Comparison of ENCODE assay signal across 8 cellular contexts in the genomic region with DNA sequence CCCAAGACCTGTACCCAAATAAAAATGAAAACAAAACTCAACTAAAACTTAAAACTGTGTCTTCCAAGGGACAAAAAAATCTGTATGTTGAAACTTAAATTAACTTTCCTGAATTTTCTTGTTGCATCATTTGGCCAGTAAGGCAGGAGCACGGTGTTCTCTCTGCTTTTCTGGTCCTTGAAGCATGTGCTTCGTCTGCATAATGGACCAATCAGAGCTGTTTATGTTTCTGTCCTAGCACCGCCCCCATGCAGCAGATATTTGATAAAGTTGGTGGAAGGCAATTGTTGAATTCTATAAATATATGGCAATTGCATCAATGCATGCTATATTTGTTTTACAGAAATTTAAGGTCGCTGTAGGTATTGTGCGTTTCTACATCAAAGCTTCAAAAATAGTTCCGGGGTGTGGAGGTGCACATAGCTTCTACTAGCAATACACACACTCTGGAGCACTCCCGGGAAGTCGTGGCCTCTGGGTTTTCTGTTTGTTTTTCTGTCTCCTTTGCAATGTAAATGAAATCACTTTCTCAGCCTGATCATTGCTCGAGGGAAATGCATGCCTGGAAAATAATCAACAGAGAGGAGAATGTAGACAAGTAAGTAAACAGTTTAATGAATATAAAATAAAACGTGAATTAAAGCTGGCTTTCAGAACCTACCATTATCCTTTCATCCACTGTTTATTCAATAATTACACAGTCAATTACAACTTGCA.
DNase-seq lines count a peak whose midpoint lies in the region; ATAC-seq and TF ChIP-seq lines count a peak whose summit lies in the region.
"Not testable (repeated sequence)": the region's sequence is repeated elsewhere in the genome, so short reads cannot be mapped to it uniquely, and the experiment has no call there.

No MANE protein-coding gene starts in this region.

- H3K27ac Mint-ChIP-seq in CD8-positive, alpha-beta T cell, result peak overlapping the region; percentile 17
- peak overlapping the region; percentile 61 for H3K27ac Mint-ChIP-seq in activated naive CD8-positive, alpha-beta T cell
- H3K27ac Mint-ChIP-seq in nephron, result peak overlapping the region; percentile 76 to 92 (median 89)

- not testable (repeated sequence) for H3K9me3 Mint-ChIP-seq in CD8-positive, alpha-beta T cell; activated naive CD8-positive, alpha-beta T cell (ENCODE audit: low read depth); nephron

- not testable (repeated sequence) for H3K36me3 ChIP-seq in CD8-positive, alpha-beta T cell (ENCODE audit: insufficient read depth, low read length); left ventricle myocardium inferior; suprapubic skin

- not testable (repeated sequence) for H3K9me3 ChIP-seq in CD8-positive, alpha-beta T cell (ENCODE audit: low read length); left ventricle myocardium inferior (replicated peaks); suprapubic skin

- H3K4me3 ChIP-seq in CD8-positive, alpha-beta T cell (ENCODE audit: low read depth, low read length); left ventricle myocardium inferior; suprapubic skin: not testable (repeated sequence)

- not testable (repeated sequence) for H3K27me3 Mint-ChIP-seq in CD8-positive, alpha-beta T cell (ENCODE audit: low read depth); activated naive CD8-positive, alpha-beta T cell; nephron (ENCODE audit: low read depth)

- intact Hi-C loops in CD8-positive, alpha-beta T cell (cut with DNase I, micrococcal nuclease), result loop anchor here in 1 of 2 experiments (10.0 kb wide), 1 partner anchor 49 kb away; no protein-coding TSS in a partner anchor
- intact Hi-C loops in left ventricle myocardium inferior (cut with micrococcal nuclease), result not testable (repeated sequence)

- POLR2A ChIA-PET in CD8-positive, alpha-beta T cell (lab: Charles Lee), result interaction anchor here (0.7 to 4.1 kb wide), 3 partner anchors 20 to 71 kb away, joined by 3 to 16 read pairs (median 3); no protein-coding TSS in a partner anchor

- not testable (repeated sequence) for H3K27me3 ChIP-seq in CD8-positive, alpha-beta T cell (ENCODE audit: insufficient read depth, low read length); left ventricle myocardium inferior (ENCODE audit: low read depth); suprapubic skin

- not testable (repeated sequence) for H3K27ac ChIP-seq in CD8-positive, alpha-beta T cell (ENCODE audit: low read depth, low read length)
- H3K27ac ChIP-seq in left ventricle myocardium inferior (replicated peaks), result peak overlapping the region; percentile 69
- peak overlapping the region; percentile 91 for H3K27ac ChIP-seq in suprapubic skin

- TF ChIP-seq CTCF in CD8-positive, alpha-beta T cell (IDR thresholded peaks at IDR 0.05); left ventricle myocardium inferior (IDR thresholded peaks at IDR 0.05; ENCODE audit: borderline replicate concordance); nephron (IDR thresholded peaks at IDR 0.05; ENCODE audit: unreplicated experiment in 3 of 3); suprapubic skin (IDR thresholded peaks at IDR 0.05): not testable (repeated sequence)

- peaks cover 41% of the 10 kb centered on the region for H3K4me1 ChIP-seq in CD8-positive, alpha-beta T cell (ENCODE audit: insufficient read depth, low read length)
- H3K4me1 ChIP-seq in left ventricle myocardium inferior, result peaks cover 38% of the 10 kb centered on the region
- H3K4me1 ChIP-seq in suprapubic skin, result peaks cover 36% of the 10 kb centered on the region

- WGBS in suprapubic skin, result 54% methylated on average over 10 of the region's 10 CpGs

- not testable (repeated sequence) for H3K36me3 Mint-ChIP-seq in CD8-positive, alpha-beta T cell; activated naive CD8-positive, alpha-beta T cell; nephron (ENCODE audit: low read depth)

- ATAC-seq in CD8-positive, alpha-beta T cell, result not testable (repeated sequence)

- peaks cover 44% of the 10 kb centered on the region for H3K4me1 Mint-ChIP-seq in CD8-positive, alpha-beta T cell (ENCODE audit: low read depth)
- H3K4me1 Mint-ChIP-seq in activated naive CD8-positive, alpha-beta T cell (ENCODE audit: low read depth), result peaks cover 51% of the 10 kb centered on the region
- peaks cover 53% of the 10 kb centered on the region for H3K4me1 Mint-ChIP-seq in nephron

- not testable (repeated sequence) for TF ChIP-seq EP300 in suprapubic skin (IDR thresholded peaks at IDR 0.05)

- H3K4me3 Mint-ChIP-seq in CD8-positive, alpha-beta T cell; activated naive CD8-positive, alpha-beta T cell; nephron: not testable (repeated sequence)

- CTCF ChIA-PET in CD8-positive, alpha-beta T cell (lab: Charles Lee), result interaction anchor here (0.8 to 1.8 kb wide), 5 partner anchors 16 to 156 kb away, joined by 3 to 7 read pairs (median 4); no protein-coding TSS in a partner anchor

- not testable (repeated sequence) for DNase-seq in CD8-positive, alpha-beta T cell; left ventricle myocardium inferior; suprapubic skin (ENCODE audit: low spot score in 2 of 2)
- DNase-seq in HT-29 (ENCODE audit: low spot score) (peak; percentile 52), NCI-H2107 treated with DMSO at 0.1 percent for 48 hours (lab: John Stamatoyannopoulos, UW; ENCODE audit: unreplicated experiment) (peak; percentile 24), SK-N-DZ (ENCODE audit: low spot score) (peak; percentile 76)

- TF ChIP-seq POLR2A in suprapubic skin (IDR thresholded peaks at IDR 0.05), result not testable (repeated sequence)

Comparison
In these comparisons a context has a peak if more than half of its experiments do, and no peak if none do; other contexts are left out.
1. H3K27ac Mint-ChIP-seq: peak in every context shown above with its lines; median percentile 89 in nephron; 61 in activated naive CD8-positive, alpha-beta T cell; 17 in CD8-positive, alpha-beta T cell.